ENCODE assay signal across 20 cellular contexts in genomic region chr3:151901282-151901945, GRCh38. TPM values are rescaled to one million over a fixed set of nuclear protein-coding genes. Genes with fewer than 3 reads are reported as not detected.
A peak's percentile ranks its signal among the peaks of the same experiment; 100 is the strongest.
DNase-seq lines count a peak whose midpoint lies in the region; ATAC-seq and TF ChIP-seq lines count a peak whose summit lies in the region.
"Had no signal": no experiment of that assay in that cellular context is flagged by ENCODE, and none has a peak within 500 bp of the region (broad histone marks: within the 10 kb centered on the region; RNA-seq: fewer than 3 reads in every experiment).

No MANE protein-coding gene starts in this region.

- no peak for TF ChIP-seq CTCF in WTC11 (IDR thresholded peaks at IDR 0.05)

- no peaks in the 10 kb centered on the region for H3K36me3 Mint-ChIP-seq in WTC11
- H3K36me3 Mint-ChIP-seq: CD8-positive, alpha-beta memory T cell; naive B cell had no signal

- H3K27me3 Mint-ChIP-seq in WTC11 (ENCODE audit: low read depth): no peaks in the 10 kb centered on the region
- H3K27me3 Mint-ChIP-seq: CD8-positive, alpha-beta memory T cell; naive B cell had no signal

- CTCF ChIA-PET in WTC11 (lab: Charles Lee): no interaction called here

- H3K36me3 ChIP-seq in subcutaneous abdominal adipose tissue (ENCODE audit: control insufficient read depth in 5 of 5, insufficient read depth in 5 of 5, low read length in 5 of 5): no peaks in the 10 kb centered on the region
- H3K36me3 ChIP-seq: breast epithelium had no signal

- DNase-seq in HCEC 1CT (peak; percentile 39), UCSD-AML1 (lab: John Stamatoyannopoulos, UW; ENCODE audit: unreplicated experiment) (peak; percentile 10), iris pigment epithelial cell (ENCODE audit: low read depth) (peak; percentile 53), NCI-H1092 (lab: John Stamatoyannopoulos, UW) (no peak), WTC11 (ENCODE audit: low spot score) (no peak), 8988T (no peak)
- DNase-seq: activated naive CD4-positive, alpha-beta T cell treated with Interleukin-2 at 50 U/mL for 16 hours; CD8-positive, alpha-beta memory T cell; glutamatergic neuron; GOT3; Karpas-422; kidney glomerular epithelial cell; naive B cell; NCI-H187 treated with DMSO at 0.1 percent for 48 hours; NCI-H524 treated with DMSO at 0.1 percent for 48 hours; stimulated activated naive CD8-positive, alpha-beta T cell treated with anti-CD3 and anti-CD28 coated beads, Interleukin-15, Interleukin-2, amounts not matched to agents 100 U/mL and 50 U/mL, for 24 hours; T-helper 2 cell had no signal

- H3K4me1 Mint-ChIP-seq in WTC11: peaks cover 24% of the 10 kb centered on the region

- no peaks in the 10 kb centered on the region for H3K9me3 ChIP-seq in subcutaneous abdominal adipose tissue (ENCODE audit: control insufficient read depth in 5 of 5, low read length in 5 of 5)
- H3K9me3 ChIP-seq: breast epithelium had no signal

- no peak overlapping the region for H3K4me3 ChIP-seq in subcutaneous abdominal adipose tissue (ENCODE audit: low read depth in 1 of 5, low read length in 5 of 5)
- H3K4me3 ChIP-seq: breast epithelium had no signal

- ATAC-seq in HG02571 (IDR thresholded peaks at IDR 0.05; ENCODE audit: unreplicated experiment) (no peak), WTC11 (no peak)
- ATAC-seq: stimulated activated naive CD8-positive, alpha-beta T cell treated with anti-CD3 and anti-CD28 coated beads, Interleukin-15, Interleukin-2, amounts not matched to agents 100 U/mL and 50 U/mL, for 24 hours had no signal

- POLR2A ChIA-PET in WTC11 (lab: Charles Lee): no interaction called here

- H3K9me3 Mint-ChIP-seq in WTC11: no peaks in the 10 kb centered on the region
- H3K9me3 Mint-ChIP-seq: CD8-positive, alpha-beta memory T cell; naive B cell had no signal

- no peak overlapping the region for H3K4me3 Mint-ChIP-seq in WTC11
- H3K4me3 Mint-ChIP-seq: naive B cell had no signal

- no peaks in the 10 kb centered on the region for H3K27me3 ChIP-seq in subcutaneous abdominal adipose tissue (ENCODE audit: control insufficient read depth in 5 of 5, insufficient read depth in 4 of 5, low read length in 5 of 5)
- H3K27me3 ChIP-seq: breast epithelium had no signal

- peak overlapping the region; percentile 3 for H3K27ac ChIP-seq in subcutaneous abdominal adipose tissue (ENCODE audit: low read depth, low read length)

- no peak overlapping the region for H3K9ac ChIP-seq in subcutaneous abdominal adipose tissue (ENCODE audit: low read length in 5 of 5)

- peaks cover 0 to 33% (median 12%) of the 10 kb centered on the region in 5 donors for H3K4me1 ChIP-seq in subcutaneous abdominal adipose tissue (ENCODE audit: control insufficient read depth in 5 of 5, insufficient read depth in 5 of 5, low read length in 5 of 5)
- H3K4me1 ChIP-seq: breast epithelium had no signal

- no peak overlapping the region for H3K27ac Mint-ChIP-seq in WTC11
- H3K27ac Mint-ChIP-seq: naive B cell had no signal

TF ChIP-seq in WTC11, 78 proteins besides CTCF, POLR2A, EP300 and RAD21:
- TF ChIP-seq TEAD4 (CRISPR knock-in tag; IDR thresholded peaks at IDR 0.05): no peak

RNA-seq across cellular contexts. Expression of gene SUCNR1, which starts 28.0 kb away (rescaled TPM):
- not detected in 3 replicates for total RNA-seq in WTC11 (2021)
- total RNA-seq: CD8-positive, alpha-beta memory T cell had no signal

Comparison
In these comparisons a context has a peak if more than half of its experiments do, and no peak if none do; other contexts are left out.
1. DNase-seq: peak in HCEC 1CT (single experiment), UCSD-AML1 (single experiment) and iris pigment epithelial cell (single experiment); none in NCI-H1092 (single experiment), WTC11 (single experiment) and 8988T (single experiment).